ENCODE assay signal across 1 cellular context in the genomic region with DNA sequence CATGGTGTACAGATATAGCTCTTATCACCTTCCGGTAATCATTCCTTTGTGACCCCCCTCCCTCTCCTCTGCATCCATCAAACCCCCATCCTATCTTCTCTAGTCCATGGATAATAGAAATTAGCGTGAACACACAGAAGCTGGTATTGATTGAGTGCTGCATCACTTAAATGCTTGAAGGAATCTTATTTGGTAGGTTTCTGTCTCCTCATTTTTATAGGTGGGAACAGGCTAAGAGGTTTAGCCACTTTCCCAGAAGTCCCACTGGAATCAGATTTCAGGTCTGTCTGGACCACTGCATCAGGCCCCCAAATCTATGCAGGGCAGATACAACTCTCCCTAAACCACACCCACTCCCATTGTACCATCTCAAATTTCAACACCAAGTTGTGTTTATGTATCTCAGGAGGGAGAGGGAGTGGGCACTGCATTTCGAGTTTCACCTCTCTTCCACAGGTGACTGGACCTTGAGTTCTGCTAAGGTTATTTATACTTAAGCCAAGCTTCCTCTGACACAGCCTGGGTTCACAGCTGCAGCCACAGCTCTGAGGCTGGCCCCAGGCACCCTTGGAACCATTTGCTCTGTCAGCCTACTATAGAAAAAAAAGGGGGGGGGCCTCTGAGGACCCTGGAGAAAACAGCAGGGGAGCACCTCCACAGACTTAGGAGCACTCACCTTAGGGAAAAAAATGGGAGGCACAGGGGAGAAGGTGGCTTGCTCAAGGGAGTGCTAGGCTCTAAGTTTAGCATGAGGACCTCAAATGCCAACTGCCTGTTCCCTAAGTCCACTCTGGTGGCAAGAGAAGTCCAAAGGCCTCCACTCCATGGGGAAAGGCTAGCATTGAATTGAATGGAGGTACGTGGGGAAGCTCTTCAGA.
TF ChIP-seq lines count a peak whose summit lies in the region.

No MANE protein-coding gene starts in this region.

TF ChIP-seq in HEK293, 187 proteins besides CTCF, POLR2A, EP300 and RAD21:
- TF ChIP-seq GLIS1 (tag by site-specific recombination; IDR thresholded peaks at IDR 0.05) = no peak
- no peak for TF ChIP-seq ZNF560 (tag by site-specific recombination; IDR thresholded peaks at IDR 0.05; ENCODE audit: borderline replicate concordance)
- TF ChIP-seq ZNF747 (tag by site-specific recombination; IDR thresholded peaks at IDR 0.05) = no peak
- no peak for TF ChIP-seq ZNF555 (tag by site-specific recombination; conservative IDR thresholded peaks at IDR 0.05)
- no peak for TF ChIP-seq ZNF404 (tag by site-specific recombination; IDR thresholded peaks at IDR 0.05)
- no peak for TF ChIP-seq ZNF155 (tag by site-specific recombination; IDR thresholded peaks at IDR 0.05)
- no peak for TF ChIP-seq ZNF202 (tag by site-specific recombination; IDR thresholded peaks at IDR 0.05; ENCODE audit: borderline replicate concordance)
- TF ChIP-seq ZBTB8A (tag by site-specific recombination; IDR thresholded peaks at IDR 0.05) = no peak
- no peak for TF ChIP-seq ZNF624 (tag by site-specific recombination; IDR thresholded peaks at IDR 0.05)
- TF ChIP-seq SCRT1 (tag by site-specific recombination; IDR thresholded peaks at IDR 0.05; ENCODE audit: borderline replicate concordance) = peak; percentile 32; the same call in 1 of the 2 replicates
- peak; percentile 69 for TF ChIP-seq ZNF335 (tag by site-specific recombination; conservative IDR thresholded peaks at IDR 0.05)
- TF ChIP-seq ZNF501 (tag by site-specific recombination; IDR thresholded peaks at IDR 0.05) = no peak
- no peak for TF ChIP-seq ZNF24 (tag by site-specific recombination; IDR thresholded peaks at IDR 0.05)
- TF ChIP-seq, protein P1, sequence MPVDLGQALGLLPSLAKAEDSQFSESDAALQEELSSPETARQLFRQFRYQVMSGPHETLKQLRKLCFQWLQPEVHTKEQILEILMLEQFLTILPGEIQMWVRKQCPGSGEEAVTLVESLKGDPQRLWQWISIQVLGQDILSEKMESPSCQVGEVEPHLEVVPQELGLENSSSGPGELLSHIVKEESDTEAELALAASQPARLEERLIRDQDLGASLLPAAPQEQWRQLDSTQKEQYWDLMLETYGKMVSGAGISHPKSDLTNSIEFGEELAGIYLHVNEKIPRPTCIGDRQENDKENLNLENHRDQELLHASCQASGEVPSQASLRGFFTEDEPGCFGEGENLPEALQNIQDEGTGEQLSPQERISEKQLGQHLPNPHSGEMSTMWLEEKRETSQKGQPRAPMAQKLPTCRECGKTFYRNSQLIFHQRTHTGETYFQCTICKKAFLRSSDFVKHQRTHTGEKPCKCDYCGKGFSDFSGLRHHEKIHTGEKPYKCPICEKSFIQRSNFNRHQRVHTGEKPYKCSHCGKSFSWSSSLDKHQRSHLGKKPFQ (tag by site-specific recombination; IDR thresholded peaks at IDR 0.05) = peak; percentile 61; the same call in 1 of the 2 replicates
- no peak for TF ChIP-seq ZNF530 (tag by site-specific recombination; IDR thresholded peaks at IDR 0.05; ENCODE audit: low read depth)
- peak; percentile 21; the same call in 1 of the 2 replicates for TF ChIP-seq SCRT2 (tag by site-specific recombination; IDR thresholded peaks at IDR 0.05)
- 0 out of 2 replicates have a peak, but pooled peaks have one; percentile 44 for TF ChIP-seq PATZ1 (tag by site-specific recombination; IDR thresholded peaks at IDR 0.05)
- TF ChIP-seq TRIM28 (IDR thresholded peaks at IDR 0.05; ENCODE audit: borderline replicate concordance, low read length) = no peak
- no peak for TF ChIP-seq ZNF660 (tag by site-specific recombination; IDR thresholded peaks at IDR 0.05)
